In genomic region chr16:51474414-51475091, GRCh38 we compare ENCODE assay signal across 15 cellular contexts.
DNase-seq lines count a peak whose midpoint lies in the region; ATAC-seq and TF ChIP-seq lines count a peak whose summit lies in the region.
"Had no signal": no experiment of that assay in that cellular context is flagged by ENCODE, and none has a peak within 500 bp of the region (broad histone marks: within the 10 kb centered on the region; RNA-seq: fewer than 3 reads in every experiment).

No MANE protein-coding gene starts in this region.

- H3K4me1 ChIP-seq in SK-N-SH (ENCODE audit: control insufficient read depth in 1 of 2, insufficient read depth in 2 of 2, low read depth in 1 of 2, low read length in 1 of 2): no peaks in the 10 kb centered on the region
- no peaks in the 10 kb centered on the region for H3K4me1 ChIP-seq in testis
- H3K4me1 ChIP-seq: A549, Caco-2 had no signal

- no peak overlapping the region for H2AFZ ChIP-seq in SK-N-SH (ENCODE audit: low read depth)
- H2AFZ ChIP-seq: GM23338 had no signal

- H3K36me3 ChIP-seq in SK-N-SH (replicated peaks in 1 of 2; ENCODE audit: control insufficient read depth in 1 of 2, insufficient read depth in 2 of 2, low read length in 1 of 2) (no peaks in the 10 kb centered on the region), testis (ENCODE audit: low read depth, missing control alignments) (no peaks in the 10 kb centered on the region)

- H4K20me1 ChIP-seq in SK-N-SH (ENCODE audit: insufficient read depth): no peaks in the 10 kb centered on the region

- CTCF ChIA-PET in SK-N-SH (lab: Yijun Ruan, JAX): interaction anchor here (0.6 to 1.5 kb wide), 4 partner anchors 16 to 1266 kb away, joined by 3 to 4 read pairs (median 3); no protein-coding TSS in a partner anchor

- H3K79me2 ChIP-seq in SK-N-SH (ENCODE audit: insufficient read depth): no peaks in the 10 kb centered on the region

- no peaks in the 10 kb centered on the region for H3K4me1 Mint-ChIP-seq in glutamatergic neuron (ENCODE audit: low read depth, unreplicated experiment)
- H3K4me1 Mint-ChIP-seq: GM23338 had no signal

- no peak overlapping the region for H3K9ac ChIP-seq in SK-N-SH

- H3K4me3 ChIP-seq in SK-N-SH (ENCODE audit: low read depth in 2 of 2, low read length in 1 of 2) (no peak overlapping the region), choroid plexus epithelial cell (ENCODE audit: low read depth, low read length) (no peak overlapping the region), testis (no peak overlapping the region)
- H3K4me3 ChIP-seq: A549, GM23338 had no signal

- H3K36me3 Mint-ChIP-seq in glutamatergic neuron (ENCODE audit: unreplicated experiment): no peaks in the 10 kb centered on the region

- no peaks in the 10 kb centered on the region for H3K9me3 Mint-ChIP-seq in glutamatergic neuron (ENCODE audit: unreplicated experiment)

- no peaks in the 10 kb centered on the region for H3F3A ChIP-seq in SK-N-SH (replicated peaks; ENCODE audit: insufficient read depth)

- no peak overlapping the region for H3K27ac Mint-ChIP-seq in glutamatergic neuron (ENCODE audit: unreplicated experiment)
- H3K27ac Mint-ChIP-seq: CD4-positive, alpha-beta T cell; GM23338 had no signal

- TF ChIP-seq POLR2A in testis (IDR thresholded peaks at IDR 0.05): no peak

- TF ChIP-seq RAD21 in SK-N-SH (IDR thresholded peaks at IDR 0.05; ENCODE audit: low read length): no peak

- H3K27me3 ChIP-seq in SK-N-SH (ENCODE audit: insufficient read depth) (no peaks in the 10 kb centered on the region), testis (no peaks in the 10 kb centered on the region)

- H3K27me3 Mint-ChIP-seq in glutamatergic neuron (ENCODE audit: unreplicated experiment): no peaks in the 10 kb centered on the region
- H3K27me3 Mint-ChIP-seq: CD4-positive, alpha-beta T cell had no signal

- H3K9me3 ChIP-seq in SK-N-SH (no peaks in the 10 kb centered on the region), testis (no peaks in the 10 kb centered on the region)
- H3K9me3 ChIP-seq: A549, Caco-2 had no signal

- WGBS in SK-N-SH (ENCODE audit: low lambda C conversion rate): 70% methylated on average over 1 of the region's 1 CpG
- 88 to 95% methylated on average over 1 of the region's 1 CpG for WGBS in testis, 2 donors

- TF ChIP-seq EP300 in SK-N-SH (IDR thresholded peaks at IDR 0.05; ENCODE audit: borderline replicate concordance in 1 of 2, low read depth in 1 of 2, low read length in 1 of 2): no peak

- ATAC-seq in SK-N-SH treated with all-trans-retinoic acid at 6 μM for 48 hours: no peak
- no peak for ATAC-seq in activated CD4-positive, CD25-positive, alpha-beta regulatory T cell treated with anti-CD3 and anti-CD28 coated beads, Interleukin-2, amount 50 U/mL, for 24 hours
- ATAC-seq: A549, GM23338, HCT116 had no signal

- POLR2A ChIA-PET in SK-N-SH (lab: Yijun Ruan, JAX): no interaction called here

- H3K9me2 ChIP-seq in SK-N-SH: no peaks in the 10 kb centered on the region

- no peak overlapping the region for H3K4me2 ChIP-seq in SK-N-SH
- H3K4me2 ChIP-seq: A549, GM23338 had no signal

- no peak overlapping the region for H3K4me3 Mint-ChIP-seq in glutamatergic neuron (ENCODE audit: unreplicated experiment)
- H3K4me3 Mint-ChIP-seq: CD4-positive, alpha-beta T cell; GM23338 had no signal

- H3K27ac ChIP-seq in SK-N-SH (ENCODE audit: low read depth in 2 of 2, low read length in 1 of 2): no peak overlapping the region
- no peak overlapping the region for H3K27ac ChIP-seq in testis
- H3K27ac ChIP-seq: 22Rv1, A549, C4-2B had no signal

- DNase-seq in SK-N-SH (no peak), choroid plexus epithelial cell (ENCODE audit: low read depth) (no peak), glutamatergic neuron (no peak), testis (no peak), NCI-H82 (lab: John Stamatoyannopoulos, UW) (no peak)
- DNase-seq: AML-193; Caco-2; CD4-positive, alpha-beta T cell had no signal

- intact Hi-C loops in testis (cut with DNase I; ENCODE audit: low total_unique reads): no loop called here

- TF ChIP-seq CTCF in SK-N-SH (IDR thresholded peaks at IDR 0.05) (0 out of 2 replicates have a peak, but pooled peaks have one; percentile 16), choroid plexus epithelial cell (conservative IDR thresholded peaks at IDR 0.05; ENCODE audit: low read depth, low read length) (peak; percentile 2), glutamatergic neuron (IDR thresholded peaks at IDR 0.05; ENCODE audit: partially characterized antibody, unreplicated experiment) (peak; percentile 44), testis (IDR thresholded peaks at IDR 0.05) (no peak)

TF ChIP-seq in SK-N-SH, 30 proteins besides CTCF, POLR2A, EP300 and RAD21 (continues in another document):
- TF ChIP-seq GATA2 (CRISPR knock-in tag; IDR thresholded peaks at IDR 0.05): no peak
- no peak for TF ChIP-seq PBX3 (IDR thresholded peaks at IDR 0.05)
- no peak for TF ChIP-seq IRF3 (IDR thresholded peaks at IDR 0.05; ENCODE audit: low read depth, low read length)
- no peak for TF ChIP-seq USF1 (IDR thresholded peaks at IDR 0.05; ENCODE audit: borderline replicate concordance, low read depth)
- TF ChIP-seq MAX (IDR thresholded peaks at IDR 0.05; ENCODE audit: low read depth): no peak
- TF ChIP-seq SIN3A (IDR thresholded peaks at IDR 0.05; ENCODE audit: borderline replicate concordance, low read depth, low read length): no peak
- TF ChIP-seq POLR2AphosphoS5 (IDR thresholded peaks at IDR 0.05; ENCODE audit: low read depth, low read length): no peak

TF ChIP-seq in SK-N-SH treated with all-trans-retinoic acid at 6 μM for 48 hours, 23 proteins besides CTCF, POLR2A, EP300 and RAD21:
- no peak for TF ChIP-seq CSRNP3 (CRISPR knock-in tag; IDR thresholded peaks at IDR 0.05)
- no peak for TF ChIP-seq TOX (CRISPR knock-in tag; IDR thresholded peaks at IDR 0.05; ENCODE audit: borderline replicate concordance)
- no peak for TF ChIP-seq PATZ1 (CRISPR knock-in tag; IDR thresholded peaks at IDR 0.05; ENCODE audit: borderline replicate concordance)
- TF ChIP-seq ZC3H10 (CRISPR knock-in tag; IDR thresholded peaks at IDR 0.05): no peak
- no peak for TF ChIP-seq OSR1 (CRISPR knock-in tag; IDR thresholded peaks at IDR 0.05)
- TF ChIP-seq BACH2 (CRISPR knock-in tag; IDR thresholded peaks at IDR 0.05; ENCODE audit: borderline replicate concordance): no peak
- no peak for TF ChIP-seq CSDC2 (CRISPR knock-in tag; IDR thresholded peaks at IDR 0.05)
- no peak for TF ChIP-seq GLIS3 (CRISPR knock-in tag; IDR thresholded peaks at IDR 0.05)
- TF ChIP-seq ZFP30 (CRISPR knock-in tag; IDR thresholded peaks at IDR 0.05): no peak
- TF ChIP-seq ZNF8 (CRISPR knock-in tag; IDR thresholded peaks at IDR 0.05): no peak
- TF ChIP-seq TCF4 (CRISPR knock-in tag; IDR thresholded peaks at IDR 0.05; ENCODE audit: borderline replicate concordance): no peak
- TF ChIP-seq PPARA (CRISPR knock-in tag; IDR thresholded peaks at IDR 0.05; ENCODE audit: borderline replicate concordance): no peak
- TF ChIP-seq ZNF70 (CRISPR knock-in tag; IDR thresholded peaks at IDR 0.05): no peak

Comparison
In these comparisons a context has a peak if more than half of its experiments do, and no peak if none do; other contexts are left out.
1. CTCF ChIP-seq: peak in SK-N-SH (single experiment), choroid plexus epithelial cell (single experiment) and glutamatergic neuron (single experiment); none in testis (0 of 3).